Comparison of ENCODE assay signal across 9 cellular contexts in genomic region chr11:102449651-102450570, GRCh38. TPM values are rescaled to one million over a fixed set of nuclear protein-coding genes. Genes with fewer than 3 reads are reported as not detected.
A peak's percentile ranks its signal among the peaks of the same experiment; 100 is the strongest.
DNase-seq lines count a peak whose midpoint lies in the region; ATAC-seq, FAIRE-seq and TF ChIP-seq lines count a peak whose summit lies in the region.
"Had no signal": no experiment of that assay in that cellular context is flagged by ENCODE, and none has a peak within 500 bp of the region (broad histone marks: within the 10 kb centered on the region; RNA-seq: fewer than 3 reads in every experiment).

No MANE protein-coding gene starts in this region.

- H3K4me1 ChIP-seq in A549 (peaks cover 69% of the 10 kb centered on the region), HEK293 (ENCODE audit: control insufficient read depth, insufficient read depth, low read length) (peaks cover 2% of the 10 kb centered on the region; the same call in 1 of the 2 replicates), adrenal gland (replicated peaks in 1 of 2) (peaks cover 33 to 34% of the 10 kb centered on the region in 2 donors)

- no peak for TF ChIP-seq RAD21 in A549 (conservative IDR thresholded peaks at IDR 0.05 in 1 of 2, IDR thresholded peaks at IDR 0.05 in 1 of 2)

- POLR2A ChIA-PET in A549 (lab: Yijun Ruan, JAX) (no interaction called here), HEK293 (lab: Yijun Ruan, JAX) (no interaction called here), GM10248 (lab: Yijun Ruan, JAX) (no interaction called here)

- H3K27me3 ChIP-seq in adrenal gland, result no peaks in the 10 kb centered on the region

- CTCF ChIA-PET in A549 (lab: Yijun Ruan, JAX) (interaction anchor here (0.7 kb wide), 1 partner anchor 95 kb away, joined by 3 read pairs; no protein-coding TSS in a partner anchor), HEK293 (lab: Yijun Ruan, JAX) (interaction anchor here (2.5 kb wide), 1 partner anchor 59 kb away, joined by 7 read pairs; no protein-coding TSS in a partner anchor), GM10248 (lab: Yijun Ruan, JAX) (interaction anchor here (0.8 to 2.6 kb wide), 7 partner anchors 12 to 163 kb away, joined by 3 to 9 read pairs (median 3); no protein-coding TSS in a partner anchor)

- 81% methylated on average over 7 of the region's 7 CpGs for WGBS in A549 (ENCODE audit: missing lambda C conversion rate)
- WGBS in adrenal gland, 4 donors, result 78 to 80% (median 79%) methylated on average over 7 of the region's 7 CpGs

- H3K4me3 ChIP-seq in A549 (peak overlapping the region; percentile 80; the same call in 1 of the 3 replicates), HEK293 (ENCODE audit: low read depth, low read length) (no peak overlapping the region), adrenal gland (no peak overlapping the region)

- intact Hi-C loops in adrenal gland (cut with DNase I), result loop anchor here in 1 of 2 donors (5.0 kb wide), 1 partner anchor 58 kb away; no protein-coding TSS in a partner anchor

- H3K4me2 ChIP-seq in A549, result peak overlapping the region; percentile 90

- TF ChIP-seq POLR2A in A549 (IDR thresholded peaks at IDR 0.05; ENCODE audit: low read length) (no peak), adrenal gland (IDR thresholded peaks at IDR 0.05) (no peak)

- H3K9me3 ChIP-seq in A549 (no peaks in the 10 kb centered on the region), HEK293 (ENCODE audit: control insufficient read depth, insufficient read depth, low read depth, low read length) (no peaks in the 10 kb centered on the region), adrenal gland (replicated peaks in 1 of 3) (no peaks in the 10 kb centered on the region)

- ATAC-seq in A549 (no peak), GM21576 (IDR thresholded peaks at IDR 0.05; ENCODE audit: unreplicated experiment) (no peak)
- ATAC-seq: right cardiac atrium had no signal

- no peak for FAIRE-seq in A549 (lab: Jason Lieb, UNC)

- TF ChIP-seq CTCF in A549 (IDR thresholded peaks at IDR 0.05) (no peak), HEK293 (tag by site-specific recombination; IDR thresholded peaks at IDR 0.05) (no peak), adrenal gland (IDR thresholded peaks at IDR 0.05) (no peak), GM10248 (IDR thresholded peaks at IDR 0.05; ENCODE audit: control extremely low read depth, extremely low read depth, low read depth, missing control alignments) (no peak)

- peaks cover 0 to 26% of the 10 kb centered on the region in 2 experiments; a peak in 1 of 3 replicates for H3K36me3 ChIP-seq in HEK293 (ENCODE audit: control insufficient read depth in 2 of 2, insufficient read depth in 1 of 2, low read length in 2 of 2)
- peaks cover 0 to 4% of the 10 kb centered on the region in 2 donors for H3K36me3 ChIP-seq in adrenal gland (replicated peaks in 1 of 2)

- H3K27ac ChIP-seq in A549 (0 out of 6 replicates have a peak overlapping the region, but pooled peaks of 1 of the 2 experiments have one; percentile 13), HEK293 (ENCODE audit: extremely low read depth, low read depth, low read length) (no peak overlapping the region), adrenal gland (peak overlapping the region in 3 of 5 donors; percentile 70 to 88 (median 86))

- DNase-seq in A549 (ENCODE audit: low read depth in 1 of 2, low spot score in 1 of 2), result no peak
- peak in 1 of 7 donors; percentile 16 for DNase-seq in adrenal gland
- peak; percentile 38 for DNase-seq in midbrain (lab: John Stamatoyannopoulos, UW)
- no peak for DNase-seq in GM10248 (ENCODE audit: extremely low spot score)
- no peak for DNase-seq in NCI-H2171 treated with DMSO at 0.1 percent for 48 hours (lab: John Stamatoyannopoulos, UW)
- no peak for DNase-seq in H4 (ENCODE audit: low spot score)
- DNase-seq: right cardiac atrium had no signal

- no peak for TF ChIP-seq EP300 in A549 (IDR thresholded peaks at IDR 0.05)

TF ChIP-seq in A549, 52 proteins besides CTCF, POLR2A, EP300 and RAD21 (continues in another document):
- no peak for TF ChIP-seq E2F6 (IDR thresholded peaks at IDR 0.05; ENCODE audit: borderline replicate concordance, low read depth)
- TF ChIP-seq FOSL2 (IDR thresholded peaks at IDR 0.05), result no peak
- TF ChIP-seq FOSL2 (CRISPR knock-in tag; IDR thresholded peaks at IDR 0.05), result no peak
- no peak for TF ChIP-seq HOXB13 (CRISPR knock-in tag; IDR thresholded peaks at IDR 0.05; ENCODE audit: low read depth)
- TF ChIP-seq MAFK (IDR thresholded peaks at IDR 0.05; ENCODE audit: partially characterized antibody), result no peak
- TF ChIP-seq MAX (IDR thresholded peaks at IDR 0.05), result no peak
- no peak for TF ChIP-seq ZSCAN20 (CRISPR knock-in tag; IDR thresholded peaks at IDR 0.05)
- TF ChIP-seq HES2 (IDR thresholded peaks at IDR 0.05), result no peak

TF ChIP-seq in HEK293, 187 proteins besides CTCF, POLR2A, EP300 and RAD21 (continues in another document):
- no peak for TF ChIP-seq KLF10 (tag by site-specific recombination; IDR thresholded peaks at IDR 0.05)
- TF ChIP-seq ZNF433 (tag by site-specific recombination; IDR thresholded peaks at IDR 0.05; ENCODE audit: low read depth), result no peak
- no peak for TF ChIP-seq ZNF2 (tag by site-specific recombination; IDR thresholded peaks at IDR 0.05)
- TF ChIP-seq INSM2 (tag by site-specific recombination; IDR thresholded peaks at IDR 0.05), result no peak
- TF ChIP-seq, protein P1, sequence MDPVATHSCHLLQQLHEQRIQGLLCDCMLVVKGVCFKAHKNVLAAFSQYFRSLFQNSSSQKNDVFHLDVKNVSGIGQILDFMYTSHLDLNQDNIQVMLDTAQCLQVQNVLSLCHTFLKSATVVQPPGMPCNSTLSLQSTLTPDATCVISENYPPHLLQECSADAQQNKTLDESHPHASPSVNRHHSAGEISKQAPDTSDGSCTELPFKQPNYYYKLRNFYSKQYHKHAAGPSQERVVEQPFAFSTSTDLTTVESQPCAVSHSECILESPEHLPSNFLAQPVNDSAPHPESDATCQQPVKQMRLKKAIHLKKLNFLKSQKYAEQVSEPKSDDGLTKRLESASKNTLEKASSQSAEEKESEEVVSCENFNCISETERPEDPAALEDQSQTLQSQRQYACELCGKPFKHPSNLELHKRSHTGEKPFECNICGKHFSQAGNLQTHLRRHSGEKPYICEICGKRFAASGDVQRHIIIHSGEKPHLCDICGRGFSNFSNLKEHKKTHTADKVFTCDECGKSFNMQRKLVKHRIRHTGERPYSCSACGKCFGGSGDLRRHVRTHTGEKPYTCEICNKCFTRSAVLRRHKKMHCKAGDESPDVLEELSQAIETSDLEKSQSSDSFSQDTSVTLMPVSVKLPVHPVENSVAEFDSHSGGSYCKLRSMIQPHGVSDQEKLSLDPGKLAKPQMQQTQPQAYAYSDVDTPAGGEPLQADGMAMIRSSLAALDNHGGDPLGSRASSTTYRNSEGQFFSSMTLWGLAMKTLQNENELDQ (tag by site-specific recombination; IDR thresholded peaks at IDR 0.05; ENCODE audit: low read depth), result no peak
- TF ChIP-seq ZNF184 (tag by site-specific recombination; IDR thresholded peaks at IDR 0.05), result no peak
- no peak for TF ChIP-seq EGR2 (tag by site-specific recombination; IDR thresholded peaks at IDR 0.05; ENCODE audit: low read depth)
- no peak for TF ChIP-seq HOXA7 (CRISPR knock-in tag; IDR thresholded peaks at IDR 0.05; ENCODE audit: borderline replicate concordance)
- no peak for TF ChIP-seq ZNF239 (tag by site-specific recombination; IDR thresholded peaks at IDR 0.05)
- no peak for TF ChIP-seq ZNF175 (tag by site-specific recombination; IDR thresholded peaks at IDR 0.05)
- TF ChIP-seq ZNF664 (tag by site-specific recombination; IDR thresholded peaks at IDR 0.05), result peak; percentile 33; the same call in 1 of the 2 replicates
- no peak for TF ChIP-seq YY2 (tag by site-specific recombination; IDR thresholded peaks at IDR 0.05)
- peak; percentile 47; the same call in 1 of the 2 replicates for TF ChIP-seq ZNF10 (tag by site-specific recombination; IDR thresholded peaks at IDR 0.05)
- no peak for TF ChIP-seq ZNF112 (tag by site-specific recombination; IDR thresholded peaks at IDR 0.05)
- TF ChIP-seq ZNF600 (tag by site-specific recombination; IDR thresholded peaks at IDR 0.05), result 0 out of 2 replicates have a peak, but pooled peaks have one; percentile 33
- TF ChIP-seq ZBTB17 (tag by site-specific recombination; IDR thresholded peaks at IDR 0.05), result no peak
- no peak for TF ChIP-seq ZNF133 (tag by site-specific recombination; IDR thresholded peaks at IDR 0.05)
- TF ChIP-seq, protein P2, sequence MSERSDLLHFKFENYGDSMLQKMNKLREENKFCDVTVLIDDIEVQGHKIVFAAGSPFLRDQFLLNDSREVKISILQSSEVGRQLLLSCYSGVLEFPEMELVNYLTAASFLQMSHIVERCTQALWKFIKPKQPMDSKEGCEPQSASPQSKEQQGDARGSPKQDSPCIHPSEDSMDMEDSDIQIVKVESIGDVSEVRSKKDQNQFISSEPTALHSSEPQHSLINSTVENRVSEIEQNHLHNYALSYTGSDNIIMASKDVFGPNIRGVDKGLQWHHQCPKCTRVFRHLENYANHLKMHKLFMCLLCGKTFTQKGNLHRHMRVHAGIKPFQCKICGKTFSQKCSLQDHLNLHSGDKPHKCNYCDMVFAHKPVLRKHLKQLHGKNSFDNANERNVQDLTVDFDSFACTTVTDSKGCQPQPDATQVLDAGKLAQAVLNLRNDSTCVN (tag by site-specific recombination; optimal IDR thresholded peaks at IDR 0.05), result no peak

RNA-seq across cellular contexts. Expression of gene TMEM123, which starts 2.7 kb away (rescaled TPM):
- polyA plus RNA-seq in A549 (2011; rRNA removed) (432 and 458 TPM in 2 replicates), A549 (2017; fragmentation: RNase III; extraction: RNeasy Plus Mini Kit Qiagen cat#74134 plus additional on column Dnase treatment) (197 to 215 TPM (median 199 TPM) in 3 replicates), adrenal gland (100 to 1,000 TPM in 1 of 3 donors, 10 to 100 TPM in 2; 19.2 to 284 (median 23.7) TPM)
- polyA plus RNA-seq in A549 (2012; cell fraction: cytosol; rRNA removed), result 66.4 and 75.8 TPM in 2 replicates
- polyA plus RNA-seq in A549 (2012; cell fraction: nucleus; rRNA removed), result 17.6 and 18.7 TPM in 2 replicates
- polyA minus RNA-seq in A549 (2011; rRNA and poly(A)+ RNA removed), result 159 and 220 TPM in 2 replicates
- total RNA-seq in adrenal gland, result 100 to 1,000 TPM in 6 of 8 donors, 10 to 100 TPM in 2; 82.0 to 169 (median 117) TPM
- 83.7 and 116 TPM in 2 replicates for total RNA-seq in H4 (2014; rRNA removed; shearing (Covaris generic))
